15 cellular contexts compared by ENCODE assay signal in the genomic region with DNA sequence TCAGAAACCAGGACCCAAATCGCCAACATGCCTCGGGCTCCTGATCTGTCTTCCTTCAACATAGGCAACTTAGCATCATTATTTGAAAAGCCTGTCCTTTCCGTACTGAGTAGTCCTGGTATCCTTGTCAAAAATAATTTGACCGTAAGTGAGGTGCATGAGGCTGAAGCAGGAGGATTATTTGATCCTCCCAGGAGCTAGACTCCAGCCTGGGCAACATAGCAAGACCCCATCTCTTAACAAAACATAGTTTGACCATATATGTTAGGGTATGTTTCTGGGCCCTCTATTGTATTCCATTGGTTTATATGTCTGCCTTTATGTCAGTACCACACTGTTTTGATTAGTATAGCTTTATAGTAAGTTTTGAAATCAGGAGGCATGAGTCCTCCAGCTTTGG.
DNase-seq lines count a peak whose midpoint lies in the region; ATAC-seq and TF ChIP-seq lines count a peak whose summit lies in the region.
"Had no signal": no experiment of that assay in that cellular context is flagged by ENCODE, and none has a peak within 500 bp of the region (broad histone marks: within the 10 kb centered on the region; RNA-seq: fewer than 3 reads in every experiment).

No MANE protein-coding gene starts in this region.

- no peaks in the 10 kb centered on the region for H3K27me3 ChIP-seq in AG04450 (ENCODE audit: control insufficient read depth, insufficient read depth, low read length)
- H3K27me3 ChIP-seq in adrenal gland: no peaks in the 10 kb centered on the region
- no peaks in the 10 kb centered on the region for H3K27me3 ChIP-seq in right cardiac atrium (ENCODE audit: control insufficient read depth, insufficient read depth)
- H3K27me3 ChIP-seq in skeletal muscle tissue (ENCODE audit: control insufficient read depth in 3 of 3, insufficient read depth in 3 of 3, low read length in 3 of 3): no peaks in the 10 kb centered on the region
- H3K27me3 ChIP-seq: Peyer's patch had no signal

- intact Hi-C loops in adrenal gland (cut with DNase I) (loop anchor here (10.0 kb wide), 2 partner anchors 83 to 113 kb away; partner anchors contain the start of gene MICAL3 (in 1 of the 2)), right cardiac atrium (cut with DNase I) (loop anchor here in 3 of 4 donors (5.0 to 10.0 kb wide), 3 partner anchors 90 to 163 kb away; partner anchors contain the start of genes MICAL3 (in 1 of the 3) and PEX26 (in 1 of the 3))

- H3K9me3 ChIP-seq in AG04450 (ENCODE audit: control insufficient read depth, insufficient read depth, low read length) (no peaks in the 10 kb centered on the region), adrenal gland (replicated peaks in 1 of 3) (no peaks in the 10 kb centered on the region), right cardiac atrium (ENCODE audit: control insufficient read depth, low read length) (no peaks in the 10 kb centered on the region), skeletal muscle tissue (ENCODE audit: control insufficient read depth in 3 of 3, low read length in 3 of 3) (no peaks in the 10 kb centered on the region)
- H3K9me3 ChIP-seq: Caco-2, Peyer's patch had no signal

- H3K9ac ChIP-seq in skeletal muscle tissue (ENCODE audit: low read depth in 1 of 3, low read length in 3 of 3): peak overlapping the region in 2 of 3 donors; percentile 3 to 73

- POLR2A ChIA-PET in AG04450 (lab: Yijun Ruan, JAX): interaction anchor here (1.1 kb wide), 1 partner anchor 58 kb away, joined by 6 read pairs; no protein-coding TSS in a partner anchor

- CTCF ChIA-PET in AG04450 (lab: Charles Lee): interaction anchor here (1.0 to 4.3 kb wide), 2 partner anchors 8 to 165 kb away, joined by 3 to 43 read pairs; partner anchors contain the start of gene PEX26

- H3K4me3 ChIP-seq in AG04450 (ENCODE audit: low read depth, low read length): no peak overlapping the region
- H3K4me3 ChIP-seq in adrenal gland: no peak overlapping the region
- H3K4me3 ChIP-seq in right cardiac atrium (ENCODE audit: low read length): no peak overlapping the region
- H3K4me3 ChIP-seq in skeletal muscle tissue (ENCODE audit: low read length in 3 of 3): no peak overlapping the region
- H3K4me3 ChIP-seq: Peyer's patch had no signal

- 88 to 95% (median 93%) methylated on average over 4 of the region's 4 CpGs for WGBS in adrenal gland, 4 donors
- 94% methylated on average over 4 of the region's 4 CpGs for WGBS in right cardiac atrium

- no peak for TF ChIP-seq POLR2A in adrenal gland (IDR thresholded peaks at IDR 0.05)

- no peak for DNase-seq in AG04450 (ENCODE audit: low read depth, low spot score)
- no peak for DNase-seq in adrenal gland
- DNase-seq in right cardiac atrium: no peak
- no peak for DNase-seq in iPS-NIHi11 (ENCODE audit: low spot score)
- DNase-seq in ACHN: no peak
- no peak for DNase-seq in activated naive CD4-positive, alpha-beta T cell (lab: John Stamatoyannopoulos, UW)
- DNase-seq: activated CD4-positive, alpha-beta T cell treated with anti-CD3 and anti-CD28 coated beads, Interleukin-2, amount 50 U/mL, for 4 hours; activated T-cell treated with anti-CD3 and anti-CD28 coated beads, Interleukin-2, amount 50 U/mL, for 24 hours; Caco-2; NCI-H774; nucleus accumbens had no signal

- ATAC-seq in right cardiac atrium: no peak
- ATAC-seq in GM18520 (IDR thresholded peaks at IDR 0.05; ENCODE audit: unreplicated experiment): no peak
- ATAC-seq: stimulated activated effector memory CD8-positive, alpha-beta T cell treated with anti-CD3 and anti-CD28 coated beads, Interleukin-12 subunit alpha, Interleukin-12 subunit beta, amount 100 ng/mL, for 72 hours had no signal

- H3K36me3 ChIP-seq in adrenal gland (replicated peaks in 1 of 2): no peaks in the 10 kb centered on the region
- H3K36me3 ChIP-seq in skeletal muscle tissue (ENCODE audit: control insufficient read depth in 3 of 3, insufficient read depth in 3 of 3, low read length in 3 of 3): peaks cover 0 to 4% (median 0%) of the 10 kb centered on the region in 3 donors
- H3K36me3 ChIP-seq: Peyer's patch had no signal

- H3K4me1 ChIP-seq in adrenal gland (replicated peaks in 1 of 2): peaks cover 33 to 43% of the 10 kb centered on the region in 2 donors
- peaks cover 23% of the 10 kb centered on the region for H3K4me1 ChIP-seq in right cardiac atrium (ENCODE audit: control insufficient read depth, insufficient read depth, low read length)
- peaks cover 77 to 91% (median 88%) of the 10 kb centered on the region in 3 donors for H3K4me1 ChIP-seq in skeletal muscle tissue (ENCODE audit: control insufficient read depth in 3 of 3, insufficient read depth in 3 of 3, low read length in 3 of 3)
- H3K4me1 ChIP-seq: Caco-2 had no signal

- in situ Hi-C loops in ACHN (cut with HindIII; ENCODE audit: low pct_ligation_motif_present, low pct_unique_long_range_greater_than_20kb, low sequenced_read_pairs): no loop called here

- peak overlapping the region; percentile 87 for H3K27ac ChIP-seq in AG04450 (ENCODE audit: low read depth, low read length)
- H3K27ac ChIP-seq in adrenal gland: peak overlapping the region in 4 of 5 donors; percentile 77 to 94 (median 90)
- peak overlapping the region; percentile 94 for H3K27ac ChIP-seq in right cardiac atrium (ENCODE audit: low read length)
- H3K27ac ChIP-seq in skeletal muscle tissue (ENCODE audit: low read depth, low read length): peak overlapping the region; percentile 95

- no peak for TF ChIP-seq CTCF in AG04450 (IDR thresholded peaks at IDR 0.05; ENCODE audit: low read depth, low read length)
- no peak for TF ChIP-seq CTCF in adrenal gland (IDR thresholded peaks at IDR 0.05)
